ENCODE assay signal across 18 cellular contexts in genomic region chr14:90551070-90551704, GRCh38.
A peak's percentile ranks its signal among the peaks of the same experiment; 100 is the strongest.
DNase-seq lines count a peak whose midpoint lies in the region; ATAC-seq, FAIRE-seq and TF ChIP-seq lines count a peak whose summit lies in the region.
"Had no signal": no experiment of that assay in that cellular context is flagged by ENCODE, and none has a peak within 500 bp of the region (broad histone marks: within the 10 kb centered on the region; RNA-seq: fewer than 3 reads in every experiment).

No MANE protein-coding gene starts in this region.

- 75 to 93% (median 85%) methylated on average over 6 of the region's 6 CpGs for WGBS in spleen, 5 donors

- FAIRE-seq in HTR-8/SVneo (lab: Jason Lieb, UNC) (no peak), GM12892 (lab: Jason Lieb, UNC) (no peak)
- FAIRE-seq: GM12878 had no signal

- H3K27ac ChIP-seq in spleen: no peak overlapping the region
- H3K27ac ChIP-seq in CD4-positive, alpha-beta memory T cell (ENCODE audit: low read depth, low read length): no peak overlapping the region
- H3K27ac ChIP-seq: C4-2B, colonic mucosa had no signal

- no peak for TF ChIP-seq CTCF in brain (conservative IDR thresholded peaks at IDR 0.05)
- no peak for TF ChIP-seq CTCF in foreskin fibroblast (IDR thresholded peaks at IDR 0.05; ENCODE audit: low read depth, low read length)
- no peak for TF ChIP-seq CTCF in spleen (IDR thresholded peaks at IDR 0.05 in 8 of 11, conservative IDR thresholded peaks at IDR 0.05 in 3 of 11)

- TF ChIP-seq POLR2A in spleen (IDR thresholded peaks at IDR 0.05): no peak
- no peak for TF ChIP-seq POLR2A in GM12892 (IDR thresholded peaks at IDR 0.05; ENCODE audit: low read depth, low read length)

- CTCF ChIA-PET in CD4-positive, alpha-beta memory T cell (lab: Charles Lee; ENCODE audit: partially characterized antibody): no interaction called here

- DNase-seq in ELR (ENCODE audit: low read depth) (peak; percentile 17), foreskin fibroblast (peak; percentile 17 to 56), spleen (peak; percentile 41), HTR-8/SVneo (ENCODE audit: insufficient read length, low spot score) (no peak), GM12892 (ENCODE audit: insufficient read length) (no peak)
- no peak for DNase-seq in CD4-positive, alpha-beta memory T cell
- DNase-seq: activated CD4-positive, CD25-positive, alpha-beta regulatory T cell; activated naive CD4-positive, alpha-beta T cell; colonic mucosa; esophagus squamous epithelium; NCI-H1694 treated with DMSO at 0.1 percent for 48 hours; NCI-H524; T-cell had no signal

- H3K36me3 ChIP-seq in spleen: peaks cover 0 to 28% (median 0%) of the 10 kb centered on the region in 6 donors
- H3K36me3 ChIP-seq in CD4-positive, alpha-beta memory T cell (ENCODE audit: insufficient read depth, low read length): no peaks in the 10 kb centered on the region
- H3K36me3 ChIP-seq: colonic mucosa, esophagus squamous epithelium had no signal

- POLR2A ChIA-PET in CD4-positive, alpha-beta memory T cell (lab: Charles Lee; ENCODE audit: partially characterized antibody): no interaction called here

- peaks cover 75% of the 10 kb centered on the region for H3K4me1 Mint-ChIP-seq in brain
- H3K4me1 Mint-ChIP-seq in CD4-positive, alpha-beta memory T cell: no peaks in the 10 kb centered on the region
- H3K4me1 Mint-ChIP-seq: memory B cell, T-cell had no signal

- peaks cover 0 to 12% (median 3%) of the 10 kb centered on the region in 5 experiments for H3K9me3 Mint-ChIP-seq in brain
- H3K9me3 Mint-ChIP-seq in CD4-positive, alpha-beta memory T cell: no peaks in the 10 kb centered on the region
- H3K9me3 Mint-ChIP-seq: T-cell had no signal

- H3K27me3 Mint-ChIP-seq in brain: peaks cover 6% of the 10 kb centered on the region
- H3K27me3 Mint-ChIP-seq in CD4-positive, alpha-beta memory T cell: no peaks in the 10 kb centered on the region
- H3K27me3 Mint-ChIP-seq: T-cell had no signal

- H3K27ac Mint-ChIP-seq in brain: peak overlapping the region in 4 of 5 experiments; percentile 42 to 88 (median 76)
- H3K27ac Mint-ChIP-seq in CD4-positive, alpha-beta memory T cell: no peak overlapping the region
- H3K27ac Mint-ChIP-seq: memory B cell, T-cell had no signal

- peaks cover 12% of the 10 kb centered on the region for H3K36me3 Mint-ChIP-seq in brain
- H3K36me3 Mint-ChIP-seq in CD4-positive, alpha-beta memory T cell: no peaks in the 10 kb centered on the region
- H3K36me3 Mint-ChIP-seq: memory B cell, T-cell had no signal

- H3K4me1 ChIP-seq in spleen: peaks cover 0 to 9% (median 2%) of the 10 kb centered on the region in 6 donors
- H3K4me1 ChIP-seq in CD4-positive, alpha-beta memory T cell (ENCODE audit: insufficient read depth, low read length): no peaks in the 10 kb centered on the region
- H3K4me1 ChIP-seq: colonic mucosa had no signal

- peaks cover 0 to 5% (median 0%) of the 10 kb centered on the region in 8 donors for H3K9me3 ChIP-seq in spleen
- no peaks in the 10 kb centered on the region for H3K9me3 ChIP-seq in CD4-positive, alpha-beta memory T cell (ENCODE audit: control insufficient read depth in 1 of 2, low read length in 2 of 2)
- H3K9me3 ChIP-seq: colonic mucosa, esophagus squamous epithelium had no signal

- H3K4me3 ChIP-seq in foreskin fibroblast (ENCODE audit: low read depth in 1 of 2, low read length in 2 of 2) (no peak overlapping the region), spleen (no peak overlapping the region)
- H3K4me3 ChIP-seq in CD4-positive, alpha-beta memory T cell (ENCODE audit: low read length in 2 of 2): no peak overlapping the region
- H3K4me3 ChIP-seq: colonic mucosa, esophagus squamous epithelium, GM12878 had no signal

- intact Hi-C loops in spleen (cut with DNase I; ENCODE audit: low total_unique reads): no loop called here
- intact Hi-C loops in CD4-positive, alpha-beta memory T cell (cut with micrococcal nuclease): no loop called here

- no peaks in the 10 kb centered on the region for H3K27me3 ChIP-seq in spleen (replicated peaks in 1 of 7)
- H3K27me3 ChIP-seq in CD4-positive, alpha-beta memory T cell (ENCODE audit: insufficient read depth, low read length): no peaks in the 10 kb centered on the region
- H3K27me3 ChIP-seq: colonic mucosa, esophagus squamous epithelium had no signal

- ATAC-seq in HG02884 (IDR thresholded peaks at IDR 0.05; ENCODE audit: unreplicated experiment): no peak
- ATAC-seq: GM12878, T-cell had no signal

- H3K4me3 Mint-ChIP-seq in brain: no peak overlapping the region
- no peak overlapping the region for H3K4me3 Mint-ChIP-seq in CD4-positive, alpha-beta memory T cell
- H3K4me3 Mint-ChIP-seq: memory B cell, T-cell had no signal

Comparison
In these comparisons a context has a peak if more than half of its experiments do, and no peak if none do; other contexts are left out.
1. DNase-seq: peak in ELR (single experiment), foreskin fibroblast (2 of 2) and spleen (single experiment); none in HTR-8/SVneo (single experiment), CD4-positive, alpha-beta memory T cell (0 of 5) and GM12892 (single experiment).
2. H3K27ac Mint-ChIP-seq: peak in brain (4 of 5); none in CD4-positive, alpha-beta memory T cell (0 of 7).